ENCODE assay signal across 17 cellular contexts in genomic region chr10:123552760-123553554, GRCh38.
A peak's percentile ranks its signal among the peaks of the same experiment; 100 is the strongest.
DNase-seq lines count a peak whose midpoint lies in the region; ATAC-seq, FAIRE-seq and TF ChIP-seq lines count a peak whose summit lies in the region.
"Had no signal": no experiment of that assay in that cellular context is flagged by ENCODE, and none has a peak within 500 bp of the region (broad histone marks: within the 10 kb centered on the region; RNA-seq: fewer than 3 reads in every experiment).

No MANE protein-coding gene starts in this region.

- H3K9me3 Mint-ChIP-seq in endodermal cell: no peaks in the 10 kb centered on the region
- H3K9me3 Mint-ChIP-seq: activated naive CD4-positive, alpha-beta T cell treated with anti-CD3 and anti-CD28 coated beads, Interleukin-2, amount 50 U/mL, for 72 hours; CD4-positive, alpha-beta T cell; effector memory CD8-positive, alpha-beta T cell; stimulated activated naive CD8-positive, alpha-beta T cell treated with anti-CD3 and anti-CD28 coated beads, Interleukin-15, amount 100 ng/mL, for 72 hours had no signal

- TF ChIP-seq CTCF in endodermal cell (conservative IDR thresholded peaks at IDR 0.05): no peak

- DNase-seq in endodermal cell: peak; percentile 28
- DNase-seq in germinal center (ENCODE audit: low spot score): no peak
- no peak for DNase-seq in stimulated activated CD8-positive, alpha-beta memory T cell treated with anti-CD3 and anti-CD28 coated beads, Interleukin-4, amount 100 ng/mL, for 48 hours
- no peak for DNase-seq in H54 (ENCODE audit: insufficient read length, low spot score)
- no peak for DNase-seq in AML-193 (lab: John Stamatoyannopoulos, UW)
- DNase-seq: activated CD4-positive, CD25-positive, alpha-beta regulatory T cell; CD4-positive, alpha-beta T cell; effector memory CD8-positive, alpha-beta T cell; foreskin melanocyte; mesendoderm; PC-9; stimulated activated naive CD8-positive, alpha-beta T cell treated with anti-CD3 and anti-CD28 coated beads, Interleukin-15, amount 100 ng/mL, for 72 hours had no signal

- no peaks in the 10 kb centered on the region for H3K27me3 ChIP-seq in endodermal cell (ENCODE audit: control insufficient read depth, insufficient read depth, low read length, poor library complexity, severe bottlenecking)

- no peaks in the 10 kb centered on the region for H3K9me3 ChIP-seq in endodermal cell (ENCODE audit: control insufficient read depth, low read length)

- no peak for TF ChIP-seq POLR2A in H54 (IDR thresholded peaks at IDR 0.05; ENCODE audit: low read depth, low read length)

- peak; percentile 61 for ATAC-seq in GM18502 (IDR thresholded peaks at IDR 0.05; ENCODE audit: poor library complexity, unreplicated experiment)
- peak; percentile 52 for ATAC-seq in GM21515 (IDR thresholded peaks at IDR 0.05; ENCODE audit: unreplicated experiment)
- ATAC-seq in HG03045 (IDR thresholded peaks at IDR 0.05; ENCODE audit: unreplicated experiment): peak; percentile 51
- ATAC-seq: activated naive CD4-positive, alpha-beta T cell treated with anti-CD3 and anti-CD28 coated beads, Interleukin-2, amount 50 U/mL, for 72 hours; effector memory CD8-positive, alpha-beta T cell; stimulated activated naive CD8-positive, alpha-beta T cell treated with anti-CD3 and anti-CD28 coated beads, Interleukin-15, amount 100 ng/mL, for 72 hours had no signal

- no peak overlapping the region for H3K4me3 ChIP-seq in endodermal cell (ENCODE audit: low read length)
- H3K4me3 ChIP-seq: PC-9 had no signal

- H3K9ac ChIP-seq in endodermal cell (ENCODE audit: extremely low read depth, low read length, poor library complexity, severe bottlenecking): no peak overlapping the region

- no peak for FAIRE-seq in H54 (lab: Jason Lieb, UNC)
- FAIRE-seq: G401.6 had no signal

- no peak overlapping the region for H3K27ac ChIP-seq in endodermal cell (ENCODE audit: low read depth, low read length)
- H3K27ac ChIP-seq: PC-9 had no signal

- no peak overlapping the region for H3K4me3 Mint-ChIP-seq in endodermal cell
- H3K4me3 Mint-ChIP-seq: CD4-positive, alpha-beta T cell; effector memory CD8-positive, alpha-beta T cell; stimulated activated naive CD8-positive, alpha-beta T cell treated with anti-CD3 and anti-CD28 coated beads, Interleukin-15, amount 100 ng/mL, for 72 hours had no signal

- H3K27me3 Mint-ChIP-seq in endodermal cell (ENCODE audit: insufficient read depth): no peaks in the 10 kb centered on the region

- peaks cover under 1% of the 10 kb centered on the region for H3K4me1 Mint-ChIP-seq in endodermal cell
- H3K4me1 Mint-ChIP-seq: stimulated activated naive CD8-positive, alpha-beta T cell treated with anti-CD3 and anti-CD28 coated beads, Interleukin-15, amount 100 ng/mL, for 72 hours had no signal

- H3K36me3 Mint-ChIP-seq in endodermal cell (ENCODE audit: low read depth): no peaks in the 10 kb centered on the region
- H3K36me3 Mint-ChIP-seq: activated naive CD4-positive, alpha-beta T cell treated with anti-CD3 and anti-CD28 coated beads, Interleukin-2, amount 50 U/mL, for 72 hours had no signal

- no peak overlapping the region for H3K27ac Mint-ChIP-seq in endodermal cell
- H3K27ac Mint-ChIP-seq: activated naive CD4-positive, alpha-beta T cell treated with anti-CD3 and anti-CD28 coated beads, Interleukin-2, amount 50 U/mL, for 72 hours; CD4-positive, alpha-beta T cell; effector memory CD8-positive, alpha-beta T cell; stimulated activated naive CD8-positive, alpha-beta T cell treated with anti-CD3 and anti-CD28 coated beads, Interleukin-15, amount 100 ng/mL, for 72 hours had no signal

- H3K36me3 ChIP-seq in endodermal cell (ENCODE audit: control insufficient read depth, insufficient read depth, low read length): no peaks in the 10 kb centered on the region

- 86 to 94% methylated on average over 8 to 11 of the region's 11 CpGs for WGBS in endodermal cell (ENCODE audit: insufficient coverage in 1 of 2, insufficient read length in 1 of 2), 2 experiments

- H3K4me1 ChIP-seq in endodermal cell (ENCODE audit: control insufficient read depth, insufficient read depth, low read length): no peaks in the 10 kb centered on the region
